Comparison of ENCODE assay signal across 15 cellular contexts in the genomic region with DNA sequence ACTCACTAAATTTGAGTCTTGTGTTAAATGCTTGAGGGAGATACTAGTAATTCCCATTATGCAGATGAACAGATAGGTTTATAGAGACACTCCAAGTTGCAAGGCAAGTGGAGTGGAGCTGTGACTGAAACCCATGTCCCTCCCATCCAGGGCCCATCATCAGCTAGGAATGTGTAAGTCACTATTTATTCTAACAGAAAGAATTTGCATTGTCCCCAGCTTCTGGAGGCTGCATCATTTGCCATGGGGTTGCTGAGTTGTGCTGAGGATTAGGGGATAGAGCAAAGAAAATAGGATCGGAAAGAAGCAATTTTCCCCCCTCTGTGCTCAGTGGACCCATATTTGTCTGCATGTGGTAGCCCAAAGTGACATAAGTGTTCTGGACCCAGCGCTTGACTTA.
"Had no signal": no experiment of that assay in that cellular context is flagged by ENCODE, and none has a peak within 500 bp of the region (broad histone marks: within the 10 kb centered on the region; RNA-seq: fewer than 3 reads in every experiment).

No MANE protein-coding gene starts in this region.

- DNase-seq: colonic mucosa; dermis blood vessel endothelial cell; erythroblast; foreskin keratinocyte; hippocampal formation; naive thymus-derived CD4-positive, alpha-beta T cell; nephron progenitor cell; nucleus accumbens; ovary; sigmoid colon; small intestine; stimulated activated CD4-positive, alpha-beta T cell treated with anti-CD3 and anti-CD28 coated beads, Interleukin-12 subunit alpha, Interleukin-12 subunit beta, amount 100 ng/mL, for 4 hours; stimulated activated CD4-positive, alpha-beta T cell treated with anti-CD3 and anti-CD28 coated beads, Interleukin-2, amount 100 ng/mL, for 48 hours; stimulated activated naive CD4-positive, alpha-beta T cell treated with Interleukin-2 at 50 U/mL for 16 hours had no signal

- H3K36me3 ChIP-seq: colonic mucosa, ovary, right atrium auricular region, sigmoid colon had no signal

- H3K27ac Mint-ChIP-seq: naive thymus-derived CD4-positive, alpha-beta T cell; nephron progenitor cell had no signal

- H3K27me3 ChIP-seq: colonic mucosa, foreskin keratinocyte, ovary, right atrium auricular region, sigmoid colon had no signal

- H3K4me3 Mint-ChIP-seq: naive thymus-derived CD4-positive, alpha-beta T cell; nephron progenitor cell had no signal

- H3K36me3 Mint-ChIP-seq: naive thymus-derived CD4-positive, alpha-beta T cell had no signal

- H3K4me3 ChIP-seq: colonic mucosa, ovary, right atrium auricular region, sigmoid colon had no signal

- H3K27ac ChIP-seq: colonic mucosa, foreskin keratinocyte, ovary, right atrium auricular region, sigmoid colon had no signal

- ATAC-seq: foreskin keratinocyte; naive thymus-derived CD4-positive, alpha-beta T cell had no signal

- H3K4me1 ChIP-seq: colonic mucosa, foreskin keratinocyte, right atrium auricular region had no signal

- H3K9me3 ChIP-seq: colonic mucosa, ovary, right atrium auricular region, sigmoid colon had no signal

- H3K9me3 Mint-ChIP-seq: nephron progenitor cell had no signal
